In the genomic region with DNA sequence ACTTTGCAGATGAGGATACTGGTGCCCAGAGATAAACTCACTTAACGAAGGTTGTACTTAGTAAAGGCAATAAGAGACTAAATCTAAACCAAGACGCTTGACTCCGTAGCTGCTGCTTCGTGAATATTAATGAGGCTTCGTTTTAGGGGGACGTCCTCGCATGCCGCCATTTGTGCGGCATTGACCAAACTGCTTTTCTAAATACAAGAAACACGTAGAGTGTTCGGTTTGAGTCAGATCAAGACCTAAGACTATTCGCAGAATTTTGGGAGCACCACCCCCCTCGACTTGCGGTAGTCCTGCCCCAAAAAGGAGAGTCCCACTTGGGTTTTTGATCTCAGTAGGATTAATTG, we compare ENCODE assay signal across 8 cellular contexts. TPM values are rescaled to one million over a fixed set of nuclear protein-coding genes. Genes with fewer than 3 reads are reported as not detected.
DNase-seq lines count a peak whose midpoint lies in the region; ATAC-seq and TF ChIP-seq lines count a peak whose summit lies in the region.

No MANE protein-coding gene starts in this region.

- TF ChIP-seq CTCF in BJ (IDR thresholded peaks at IDR 0.05; ENCODE audit: insufficient read depth, low read depth, low read length) (no peak), breast epithelium (IDR thresholded peaks at IDR 0.05) (no peak)

- POLR2A ChIA-PET in BJ (lab: Charles Lee): interaction anchor here (0.7 kb wide), 1 partner anchor 10 kb away, joined by 3 read pairs; no protein-coding TSS in a partner anchor
- POLR2A ChIA-PET in naive thymus-derived CD4-positive, alpha-beta T cell (lab: Charles Lee): interaction anchor here (1.0 to 4.6 kb wide), 8 partner anchors 8 to 1751 kb away, joined by 3 to 27 read pairs (median 4); a partner anchor contains a TSS

- no peaks in the 10 kb centered on the region for H3K4me1 ChIP-seq in breast epithelium
- peaks cover 31 to 40% of the 10 kb centered on the region in 2 donors for H3K4me1 ChIP-seq in naive thymus-derived CD4-positive, alpha-beta T cell (ENCODE audit: control insufficient read depth in 2 of 2, insufficient read depth in 2 of 2, low read length in 2 of 2)

- intact Hi-C loops in breast epithelium (cut with DNase I; ENCODE audit: low total_unique reads): no loop called here
- intact Hi-C loops in naive thymus-derived CD4-positive, alpha-beta T cell (cut with micrococcal nuclease): loop anchor here in 1 of 2 donors (2.0 to 10.0 kb wide), 7 partner anchors 799 to 1936 kb away; a partner anchor contains a TSS

- ATAC-seq in naive thymus-derived CD4-positive, alpha-beta T cell: no peak

- peaks cover 0 to 6% (median 0%) of the 10 kb centered on the region in 5 donors for H3K27me3 Mint-ChIP-seq in naive thymus-derived CD4-positive, alpha-beta T cell

- DNase-seq in BJ (ENCODE audit: low read depth) (no peak), breast epithelium (ENCODE audit: low spot score in 2 of 2) (no peak), NCI-H748 (lab: John Stamatoyannopoulos, UW; ENCODE audit: unreplicated experiment) (no peak), NCI-H1105 treated with DMSO at 0.1 percent for 48 hours (lab: John Stamatoyannopoulos, UW) (no peak), AML-193 (lab: John Stamatoyannopoulos, UW) (no peak), NCI-H1436 treated with DMSO at 0.1 percent for 48 hours (lab: John Stamatoyannopoulos, UW) (no peak)
- DNase-seq in Jurkat, Clone E6-1 (ENCODE audit: low read depth, low spot score): no peak
- peak in 1 of 9 donors; percentile 46 for DNase-seq in naive thymus-derived CD4-positive, alpha-beta T cell

- peaks cover 4 to 41% (median 29%) of the 10 kb centered on the region in 5 donors for H3K36me3 Mint-ChIP-seq in naive thymus-derived CD4-positive, alpha-beta T cell

- CTCF ChIA-PET in BJ (lab: Yijun Ruan, JAX): interaction anchor here (0.6 to 1.4 kb wide), 2 partner anchors 21 to 47 kb away, joined by 3 to 4 read pairs; no protein-coding TSS in a partner anchor
- CTCF ChIA-PET in naive thymus-derived CD4-positive, alpha-beta T cell (lab: Charles Lee): no interaction called here

- no peaks in the 10 kb centered on the region for H3K27me3 ChIP-seq in BJ (ENCODE audit: control insufficient read depth, insufficient read depth, low read length)
- H3K27me3 ChIP-seq in breast epithelium: no peaks in the 10 kb centered on the region
- no peaks in the 10 kb centered on the region for H3K27me3 ChIP-seq in naive thymus-derived CD4-positive, alpha-beta T cell (ENCODE audit: control insufficient read depth in 2 of 2, insufficient read depth in 2 of 2, low read length in 2 of 2)

- H3K4me3 ChIP-seq in BJ (ENCODE audit: low read depth, low read length) (peak overlapping the region; percentile 100), breast epithelium (peak overlapping the region; percentile 87 to 92 (median 89))
- peak overlapping the region; percentile 77 for H3K4me3 ChIP-seq in Jurkat, Clone E6-1 (ENCODE audit: low read length)
- peak overlapping the region; percentile 91 for H3K4me3 ChIP-seq in naive thymus-derived CD4-positive, alpha-beta T cell (ENCODE audit: low read length)

- H3K36me3 ChIP-seq in BJ (ENCODE audit: control insufficient read depth, insufficient read depth, low read length): peaks cover 6% of the 10 kb centered on the region
- H3K36me3 ChIP-seq in breast epithelium: no peaks in the 10 kb centered on the region
- H3K36me3 ChIP-seq in naive thymus-derived CD4-positive, alpha-beta T cell (ENCODE audit: control insufficient read depth in 2 of 3, insufficient read depth in 3 of 3, low read length in 3 of 3): peaks cover 6 to 28% (median 11%) of the 10 kb centered on the region in 3 experiments

- H3K27ac ChIP-seq in breast epithelium: peak overlapping the region; percentile 95
- peak overlapping the region; percentile 88 for H3K27ac ChIP-seq in naive thymus-derived CD4-positive, alpha-beta T cell (ENCODE audit: low read depth, low read length)

- H3K9me3 Mint-ChIP-seq in naive thymus-derived CD4-positive, alpha-beta T cell: peaks cover 0 to 9% (median 0%) of the 10 kb centered on the region in 11 donors

- H3K4me3 Mint-ChIP-seq in naive thymus-derived CD4-positive, alpha-beta T cell: peak overlapping the region; percentile 92 to 99 (median 98)

- no peaks in the 10 kb centered on the region for H3K9me3 ChIP-seq in breast epithelium
- no peaks in the 10 kb centered on the region for H3K9me3 ChIP-seq in naive thymus-derived CD4-positive, alpha-beta T cell (ENCODE audit: control insufficient read depth in 2 of 3, low read length in 3 of 3)

- TF ChIP-seq POLR2A in breast epithelium (IDR thresholded peaks at IDR 0.05): no peak

- H3K4me1 Mint-ChIP-seq in naive thymus-derived CD4-positive, alpha-beta T cell: peaks cover 37 to 65% (median 60%) of the 10 kb centered on the region in 7 donors

- H3K27ac Mint-ChIP-seq in naive thymus-derived CD4-positive, alpha-beta T cell: peak overlapping the region; percentile 96 to 100 (median 98)

RNA-seq across cellular contexts. Expression of a gene that starts 1.1 kb away (rescaled TPM):
- polyA plus RNA-seq in BJ (2011; rRNA removed): 2,997 and 3,059 TPM in 2 replicates
- polyA minus RNA-seq in BJ (2011; rRNA and poly(A)+ RNA removed): 598 and 787 TPM in 2 replicates
- polyA plus RNA-seq in Jurkat, Clone E6-1 (2012; ENCODE audit: insufficient read depth, insufficient read length): 2,754 TPM
- 100 to 1,000 TPM; 582 to 739 (median 669) TPM for total RNA-seq in breast epithelium
- 1,000 to 10,000 TPM in 4 of 5 experiments, 100 to 1,000 TPM in 1; 807 to 1,238 (median 1,192) TPM for total RNA-seq in naive thymus-derived CD4-positive, alpha-beta T cell
- 100 to 1,000 TPM; 753 to 928 TPM for polyA plus RNA-seq in naive thymus-derived CD4-positive, alpha-beta T cell

RNA-seq across cellular contexts. Expression of a gene that starts 30.7 kb away (rescaled TPM):
- 0.04 TPM in 1 of 2 replicates, not detected in the other for polyA plus RNA-seq in BJ (2011; rRNA removed)
- not detected in 2 replicates for polyA minus RNA-seq in BJ (2011; rRNA and poly(A)+ RNA removed)
- polyA plus RNA-seq in Jurkat, Clone E6-1 (2012; ENCODE audit: insufficient read depth, insufficient read length): not detected
- 1 to 10 TPM in 1 of 3 donors, under 1 TPM in 2; 0.16 to 1.6 (median 0.33) TPM for total RNA-seq in breast epithelium
- total RNA-seq in naive thymus-derived CD4-positive, alpha-beta T cell: under 1 TPM in 2 of 5 experiments, not detected in 3; 0.24 to 0.44 TPM
- not detected for polyA plus RNA-seq in naive thymus-derived CD4-positive, alpha-beta T cell
